Comparison of ENCODE assay signal across 8 cellular contexts in genomic region chr22:31977141-31977781, GRCh38. TPM values are rescaled to one million over a fixed set of nuclear protein-coding genes. Genes with fewer than 3 reads are reported as not detected.
DNase-seq lines count a peak whose midpoint lies in the region; TF ChIP-seq lines count a peak whose summit lies in the region.

No MANE protein-coding gene starts in this region.

- peaks cover 12% of the 10 kb centered on the region for H3K4me1 Mint-ChIP-seq in brain

- CTCF ChIA-PET in AG04450 (lab: Charles Lee) = interaction anchor here (0.6 to 5.1 kb wide), 19 partner anchors 10 to 1023 kb away, joined by 3 to 64 read pairs (median 3); no protein-coding TSS in a partner anchor

- H3K36me3 Mint-ChIP-seq in brain = no peaks in the 10 kb centered on the region

- H3K27me3 Mint-ChIP-seq in brain = peaks cover 2% of the 10 kb centered on the region

- H3K4me3 ChIP-seq in AG04450 (ENCODE audit: low read depth, low read length) = no peak overlapping the region

- peak; percentile 82 for TF ChIP-seq CTCF in AG04450 (IDR thresholded peaks at IDR 0.05; ENCODE audit: low read depth, low read length)
- TF ChIP-seq CTCF in brain (conservative IDR thresholded peaks at IDR 0.05) = peak; percentile 81 to 82

- DNase-seq in AG04450 (ENCODE audit: low read depth, low spot score) = peak; percentile 13
- peak; percentile 67 for DNase-seq in GM19240 (ENCODE audit: insufficient read length, low spot score)
- DNase-seq in NCI-H2107 (lab: John Stamatoyannopoulos, UW) = peak; percentile 39
- peak; percentile 77 for DNase-seq in UCSD-AML1 (lab: John Stamatoyannopoulos, UW; ENCODE audit: unreplicated experiment)
- DNase-seq in islet precursor cell = peak; percentile 90
- peak; percentile 90 for DNase-seq in stimulated activated CD4-positive, alpha-beta T cell treated with anti-CD3 and anti-CD28 coated beads, Interleukin-2, amount 100 ng/mL, for 24 hours
- DNase-seq in GOT3 (lab: John Stamatoyannopoulos, UW) = no peak

- no peaks in the 10 kb centered on the region for H3K9me3 Mint-ChIP-seq in brain

- peaks cover 2% of the 10 kb centered on the region for H3K27me3 ChIP-seq in AG04450 (ENCODE audit: control insufficient read depth, insufficient read depth, low read length)

- H3K9me3 ChIP-seq in AG04450 (ENCODE audit: control insufficient read depth, insufficient read depth, low read length) = no peaks in the 10 kb centered on the region; the same call in 1 of the 2 replicates

- peak overlapping the region in 3 of 5 experiments; percentile 9 to 40 (median 36) for H3K4me3 Mint-ChIP-seq in brain

- POLR2A ChIA-PET in AG04450 (lab: Yijun Ruan, JAX) = interaction anchor here (1.1 kb wide), 1 partner anchor 346 kb away, joined by 3 read pairs; no protein-coding TSS in a partner anchor

- H3K27ac Mint-ChIP-seq in brain = peak overlapping the region in 4 of 5 experiments; percentile 7 to 42 (median 22)

- H3K27ac ChIP-seq in AG04450 (ENCODE audit: low read depth, low read length) = no peak overlapping the region

RNA-seq across cellular contexts. Expression of gene YWHAH, which starts 32.9 kb away (rescaled TPM):
- polyA plus RNA-seq in AG04450 (2011; rRNA removed) (94.9 and 118 TPM in 2 replicates), brain (ENCODE audit: insufficient read depth, low read depth, low replicate concordance) (285 TPM)
- 50.4 and 51.4 TPM in 2 replicates for polyA minus RNA-seq in AG04450 (2011; rRNA and poly(A)+ RNA removed)
